Comparison of ENCODE assay signal across 21 cellular contexts in the genomic region with DNA sequence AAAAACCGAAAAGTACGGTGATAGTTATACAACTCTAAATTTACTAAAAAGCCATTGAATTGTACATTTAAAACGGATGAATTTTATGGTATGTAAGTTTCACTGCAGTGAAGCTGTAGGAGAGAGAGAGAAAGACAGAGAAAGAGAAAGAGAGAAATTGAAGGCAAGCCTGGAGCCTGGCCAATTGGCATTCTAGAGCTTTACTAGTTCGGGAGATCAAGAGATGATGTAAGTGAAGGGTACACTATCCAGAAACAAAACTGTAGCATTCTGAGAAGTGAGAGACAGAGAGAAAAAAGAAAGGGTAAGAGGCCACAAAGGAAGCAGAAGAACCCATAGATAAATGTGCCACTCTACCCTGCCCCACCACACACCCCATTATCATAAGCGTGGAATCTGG.
DNase-seq lines count a peak whose midpoint lies in the region; ATAC-seq, FAIRE-seq and TF ChIP-seq lines count a peak whose summit lies in the region.
"Had no signal": no experiment of that assay in that cellular context is flagged by ENCODE, and none has a peak within 500 bp of the region (broad histone marks: within the 10 kb centered on the region; RNA-seq: fewer than 3 reads in every experiment).

No MANE protein-coding gene starts in this region.

- H3K36me3 Mint-ChIP-seq in nephron progenitor cell (ENCODE audit: low read depth), result no peaks in the 10 kb centered on the region

- CTCF ChIA-PET in A549 (lab: Yijun Ruan, JAX), result no interaction called here

- no peak overlapping the region for H3K4me3 ChIP-seq in A549
- no peak overlapping the region for H3K4me3 ChIP-seq in choroid plexus epithelial cell (ENCODE audit: low read depth, low read length)
- H3K4me3 ChIP-seq: K562 had no signal

- H3K9me3 ChIP-seq in A549, result no peaks in the 10 kb centered on the region
- H3K9me3 ChIP-seq: Caco-2 had no signal

- H3K27ac Mint-ChIP-seq in nephron progenitor cell, result peak overlapping the region; percentile 37
- H3K27ac Mint-ChIP-seq: CD4-positive, alpha-beta T cell; HFFc6 had no signal

- TF ChIP-seq EP300 in A549 (IDR thresholded peaks at IDR 0.05), result no peak

- TF ChIP-seq CTCF in A549 (IDR thresholded peaks at IDR 0.05) (no peak), choroid plexus epithelial cell (conservative IDR thresholded peaks at IDR 0.05; ENCODE audit: low read depth, low read length) (no peak), nephron progenitor cell (IDR thresholded peaks at IDR 0.05) (no peak)

- POLR2A ChIA-PET in A549 (lab: Yijun Ruan, JAX), result no interaction called here

- DNase-seq in A549 (ENCODE audit: low read depth in 1 of 2, low spot score in 1 of 2), result no peak
- peak; percentile 39 for DNase-seq in choroid plexus epithelial cell (ENCODE audit: low read depth)
- peak; percentile 28 for DNase-seq in iris pigment epithelial cell (ENCODE audit: low read depth)
- no peak for DNase-seq in nephron progenitor cell
- DNase-seq in Ammon's horn (ENCODE audit: low spot score), result no peak
- no peak for DNase-seq in dedifferentiated amniotic fluid mesenchymal stem cell (ENCODE audit: extremely low spot score)
- DNase-seq: ACHN; Caco-2; CD4-positive, alpha-beta T cell; GOT3; H7; HFFc6; IMR-90 had no signal

- no peak for TF ChIP-seq RAD21 in A549 (conservative IDR thresholded peaks at IDR 0.05 in 1 of 2, IDR thresholded peaks at IDR 0.05 in 1 of 2)

- H3K4me3 Mint-ChIP-seq in nephron progenitor cell, result no peak overlapping the region
- H3K4me3 Mint-ChIP-seq: CD4-positive, alpha-beta T cell; HFFc6 had no signal

- no peaks in the 10 kb centered on the region for H3K4me1 ChIP-seq in A549
- H3K4me1 ChIP-seq: Caco-2 had no signal

- H3K9me3 Mint-ChIP-seq in nephron progenitor cell, result peaks cover 4% of the 10 kb centered on the region
- H3K9me3 Mint-ChIP-seq: HFFc6 had no signal

- H3K27ac ChIP-seq in A549, result no peak overlapping the region
- H3K27ac ChIP-seq: C4-2B, HL-60 had no signal

- WGBS in A549 (ENCODE audit: missing lambda C conversion rate), result 82% methylated on average over 5 of the region's 5 CpGs

- no peak for TF ChIP-seq POLR2A in A549 (IDR thresholded peaks at IDR 0.05; ENCODE audit: low read length)

- no peak overlapping the region for H3K4me2 ChIP-seq in A549

- ATAC-seq in A549, result no peak
- ATAC-seq in GM21786 (IDR thresholded peaks at IDR 0.05; ENCODE audit: unreplicated experiment), result no peak
- ATAC-seq: HCT116, K562 had no signal

- peaks cover 3% of the 10 kb centered on the region for H3K27me3 Mint-ChIP-seq in nephron progenitor cell (ENCODE audit: low read depth, poor library complexity)
- H3K27me3 Mint-ChIP-seq: CD4-positive, alpha-beta T cell had no signal

- peak; percentile 18 for FAIRE-seq in A549 (lab: Jason Lieb, UNC)
- FAIRE-seq: D721Med, G401.6, GM12891, K562 had no signal

- H3K4me1 Mint-ChIP-seq in nephron progenitor cell, result no peaks in the 10 kb centered on the region

TF ChIP-seq in A549, 52 proteins besides CTCF, POLR2A, EP300 and RAD21:
- no peak for TF ChIP-seq JUNB (IDR thresholded peaks at IDR 0.05)
- TF ChIP-seq, protein P1, sequence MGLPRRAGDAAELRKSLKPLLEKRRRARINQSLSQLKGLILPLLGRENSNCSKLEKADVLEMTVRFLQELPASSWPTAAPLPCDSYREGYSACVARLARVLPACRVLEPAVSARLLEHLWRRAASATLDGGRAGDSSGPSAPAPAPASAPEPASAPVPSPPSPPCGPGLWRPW (IDR thresholded peaks at IDR 0.05), result no peak

Comparison
In these comparisons a context has a peak if more than half of its experiments do, and no peak if none do; other contexts are left out.
1. DNase-seq: peak in choroid plexus epithelial cell (single experiment) and iris pigment epithelial cell (single experiment); none in A549 (0 of 2), nephron progenitor cell (single experiment), Ammon's horn (single experiment) and dedifferentiated amniotic fluid mesenchymal stem cell (single experiment).